ENCODE assay signal across 8 cellular contexts in the genomic region with DNA sequence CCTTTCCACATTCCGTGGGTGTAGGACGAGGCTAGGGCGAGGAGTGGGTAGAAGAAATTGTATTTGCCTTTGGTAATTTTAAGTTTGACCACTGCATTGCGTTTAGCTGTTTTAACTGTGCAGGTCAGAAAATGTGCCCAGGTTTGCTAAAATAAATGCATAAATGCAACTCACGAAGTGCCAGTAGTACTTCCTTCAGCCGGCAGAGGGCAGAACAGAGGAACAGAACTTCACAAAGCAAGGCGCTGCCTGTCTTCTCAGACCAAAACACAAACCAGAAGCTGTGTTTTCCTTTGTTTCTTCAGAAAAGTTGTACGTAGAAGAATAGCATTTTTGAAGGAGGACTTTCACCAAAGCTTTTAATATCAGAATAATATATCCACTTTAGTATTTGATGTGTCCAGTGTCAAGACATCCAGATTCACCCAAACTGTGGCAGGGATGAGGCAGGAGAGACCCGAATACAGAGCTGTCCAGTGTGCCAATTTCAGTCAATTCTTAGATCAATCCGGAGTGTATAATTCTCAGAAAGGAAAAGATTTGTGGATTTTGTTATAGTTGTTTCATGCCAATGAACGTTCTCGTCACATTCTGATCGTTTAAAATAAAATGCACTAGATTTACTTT.
DNase-seq lines count a peak whose midpoint lies in the region; ATAC-seq and TF ChIP-seq lines count a peak whose summit lies in the region.

No MANE protein-coding gene starts in this region.

- ATAC-seq in HG03442 (IDR thresholded peaks at IDR 0.05; ENCODE audit: unreplicated experiment): peak; percentile 59
- no peak for ATAC-seq in psoas muscle

- no peak overlapping the region for H3K4me3 ChIP-seq in AG09309 (ENCODE audit: control insufficient read depth, low read depth, low read length)
- peak overlapping the region; percentile 23 for H3K4me3 ChIP-seq in psoas muscle

- intact Hi-C loops in psoas muscle (cut with DNase I): loop anchor here in 1 of 2 donors (10.0 kb wide), 1 partner anchor 948 kb away; no protein-coding TSS in a partner anchor

- H3K36me3 ChIP-seq in psoas muscle (ENCODE audit: insufficient read depth in 1 of 2, low read depth in 1 of 2): no peaks in the 10 kb centered on the region

- no peaks in the 10 kb centered on the region for H3K27me3 ChIP-seq in psoas muscle (ENCODE audit: insufficient read depth in 3 of 3, low read length in 2 of 3)

- WGBS in psoas muscle, 3 donors: 41 to 44% (median 43%) methylated on average over 13 of the region's 13 CpGs

- no peaks in the 10 kb centered on the region for H3K9me3 ChIP-seq in psoas muscle

- DNase-seq in AG09309 (ENCODE audit: low read depth): peak; percentile 18
- peak; percentile 47 for DNase-seq in GM13976 (ENCODE audit: low spot score)
- DNase-seq in RPMI7951 (ENCODE audit: low read depth): peak; percentile 48
- DNase-seq in activated naive CD4-positive, alpha-beta T cell (lab: John Stamatoyannopoulos, UW): peak; percentile 7 to 34 (median 21)
- DNase-seq in glomerular visceral epithelial cell (ENCODE audit: extremely low spot score): peak; percentile 54
- peak; percentile 56 to 57 for DNase-seq in psoas muscle
- no peak for DNase-seq in NCI-H187 treated with DMSO at 0.1 percent for 48 hours (lab: John Stamatoyannopoulos, UW)

- no peak overlapping the region for H3K27ac ChIP-seq in psoas muscle

- in situ Hi-C loops in GM13976 (cut with MboI; ENCODE audit: low sequenced_read_pairs, unreplicated experiment): no loop called here

- TF ChIP-seq CTCF in AG09309 (IDR thresholded peaks at IDR 0.05; ENCODE audit: control insufficient read depth, insufficient read depth, low read depth, low read length, missing control alignments): peak; percentile 77
- peak; percentile 61 for TF ChIP-seq CTCF in GM13976 (IDR thresholded peaks at IDR 0.05; ENCODE audit: borderline replicate concordance, control extremely low read depth, extremely low read depth, insufficient read depth, missing control alignments)
- peak; percentile 58 for TF ChIP-seq CTCF in psoas muscle (IDR thresholded peaks at IDR 0.05)

- no peaks in the 10 kb centered on the region for H3K4me1 ChIP-seq in psoas muscle
